In genomic region chr18:48848641-48849143, GRCh38 we compare ENCODE assay signal across 1 cellular context.
TF ChIP-seq lines count a peak whose summit lies in the region.

No MANE protein-coding gene starts in this region.

TF ChIP-seq in H1, 55 proteins besides CTCF, POLR2A, EP300 and RAD21:
- no peak for TF ChIP-seq SIX5 (IDR thresholded peaks at IDR 0.05; ENCODE audit: low read depth, low read length)
- no peak for TF ChIP-seq BACH1 (IDR thresholded peaks at IDR 0.05; ENCODE audit: low read length)
- TF ChIP-seq TBP (IDR thresholded peaks at IDR 0.05; ENCODE audit: low read depth, low read length) = no peak
- TF ChIP-seq SP2 (IDR thresholded peaks at IDR 0.05; ENCODE audit: low read length) = no peak
- TF ChIP-seq E2F6 (IDR thresholded peaks at IDR 0.05) = no peak
- no peak for TF ChIP-seq TEAD4 (IDR thresholded peaks at IDR 0.05; ENCODE audit: low read depth, low read length)
- TF ChIP-seq KDM4A (IDR thresholded peaks at IDR 0.05; ENCODE audit: low read depth, low read length, severe bottlenecking) = no peak
